ENCODE assay signal across 20 cellular contexts in the genomic region with DNA sequence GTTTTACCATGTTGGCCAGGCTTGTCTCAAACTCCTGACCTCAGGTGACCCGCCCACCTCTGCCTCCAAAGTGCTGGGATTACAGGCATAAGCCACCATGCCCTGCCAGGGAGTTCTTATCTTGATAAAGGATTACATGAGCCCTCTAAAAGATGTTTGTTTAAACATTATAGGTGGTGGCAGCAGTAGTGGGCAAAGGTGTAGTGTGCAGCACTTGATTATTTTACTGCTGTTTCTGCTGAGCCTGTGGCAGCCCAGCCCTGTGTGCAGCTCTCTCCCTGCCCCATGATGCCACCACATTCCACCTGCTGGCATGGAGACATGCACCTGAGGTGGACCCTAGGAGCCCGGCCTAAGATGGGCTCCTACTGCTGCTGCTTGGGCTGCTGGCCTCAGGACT. TPM values are rescaled to one million over a fixed set of nuclear protein-coding genes. Genes with fewer than 3 reads are reported as not detected.
A peak's percentile ranks its signal among the peaks of the same experiment; 100 is the strongest.
DNase-seq lines count a peak whose midpoint lies in the region; ATAC-seq, FAIRE-seq and TF ChIP-seq lines count a peak whose summit lies in the region.
"Had no signal": no experiment of that assay in that cellular context is flagged by ENCODE, and none has a peak within 500 bp of the region (broad histone marks: within the 10 kb centered on the region; RNA-seq: fewer than 3 reads in every experiment).

No MANE protein-coding gene starts in this region.

- H3K9ac ChIP-seq in liver (ENCODE audit: low read depth in 1 of 2, low read length in 2 of 2) (no peak overlapping the region), HepG2 (ENCODE audit: insufficient read depth, low read depth, low read length) (no peak overlapping the region)
- H3K9ac ChIP-seq: GM23248 had no signal

- in situ Hi-C loops in HepG2 (cut with HindIII; ENCODE audit: extremely low pct_ligation_motif_present, low pct_unique_long_range_greater_than_20kb) (no loop called here), transverse colon (cut with MboI; ENCODE audit: low pct_ligation_motif_present in 1 of 4, low pct_unique_long_range_greater_than_20kb in 1 of 4, low sequenced_read_pairs in 3 of 4) (no loop called here)

- H3K9me3 ChIP-seq in liver (ENCODE audit: control insufficient read depth in 4 of 4, low read length in 3 of 4) = peaks cover 27 to 35% (median 32%) of the 10 kb centered on the region in 4 donors
- peaks cover 75% of the 10 kb centered on the region for H3K9me3 ChIP-seq in HepG2 (ENCODE audit: low read length)
- peaks cover 69% of the 10 kb centered on the region for H3K9me3 ChIP-seq in mucosa of descending colon
- peaks cover 6 to 60% of the 10 kb centered on the region in 2 donors for H3K9me3 ChIP-seq in transverse colon
- H3K9me3 ChIP-seq: Caco-2 had no signal

- intact Hi-C loops in HepG2 (cut with micrococcal nuclease; ENCODE audit: unreplicated experiment) = no loop called here
- intact Hi-C loops in mucosa of descending colon (cut with DNase I, micrococcal nuclease) = no loop called here
- intact Hi-C loops in transverse colon (cut with DNase I; ENCODE audit: low total_unique reads) = no loop called here

- H3K4me2 ChIP-seq in HepG2 (ENCODE audit: low read depth, low read length) = no peak overlapping the region

- H3K4me1 ChIP-seq in liver (ENCODE audit: control insufficient read depth in 4 of 4, insufficient read depth in 4 of 4, low read length in 3 of 4) = no peaks in the 10 kb centered on the region
- no peaks in the 10 kb centered on the region for H3K4me1 ChIP-seq in HepG2 (ENCODE audit: insufficient read depth, low read length)
- H3K4me1 ChIP-seq in mucosa of descending colon (ENCODE audit: low read depth) = no peaks in the 10 kb centered on the region
- H3K4me1 ChIP-seq in transverse colon = no peaks in the 10 kb centered on the region
- H3K4me1 ChIP-seq: Caco-2 had no signal

- no peak for TF ChIP-seq RAD21 in liver (IDR thresholded peaks at IDR 0.05)
- TF ChIP-seq RAD21 in HepG2 (CRISPR knock-in tag; IDR thresholded peaks at IDR 0.05) = no peak

- no peaks in the 10 kb centered on the region for H4K20me1 ChIP-seq in HepG2 (ENCODE audit: insufficient read depth, low read length)

- peaks cover 4 to 12% (median 9%) of the 10 kb centered on the region in 4 donors for H3K36me3 ChIP-seq in liver (ENCODE audit: control insufficient read depth in 4 of 4, insufficient read depth in 3 of 4, low read depth in 1 of 4, low read length in 3 of 4)
- H3K36me3 ChIP-seq in HepG2 (replicated peaks in 1 of 2; ENCODE audit: control insufficient read depth in 1 of 2, insufficient read depth in 2 of 2, low read length in 2 of 2) = no peaks in the 10 kb centered on the region
- H3K36me3 ChIP-seq in mucosa of descending colon (ENCODE audit: low read depth) = no peaks in the 10 kb centered on the region
- no peaks in the 10 kb centered on the region for H3K36me3 ChIP-seq in transverse colon

- WGBS in liver = 92% methylated on average over 2 of the region's 2 CpGs
- 0% methylated on average over 1 of the region's 2 CpGs for WGBS in HepG2 (ENCODE audit: low lambda C conversion rate)
- WGBS in transverse colon (ENCODE audit: low coverage in 1 of 2), 2 donors = 73% methylated on average over 2 of the region's 2 CpGs; no CpG with 5 or more reads in 1 of the 2 donors

- CTCF ChIA-PET in HepG2 (lab: Yijun Ruan, JAX; ENCODE audit: low intra/inter-chr PET ratio, low total read pairs) = no interaction called here

- POLR2A ChIA-PET in HepG2 (lab: Yijun Ruan, JAX) = no interaction called here

- DNase-seq in HepG2 (ENCODE audit: low spot score) (no peak), mucosa of descending colon (peak in 2 of 3 donors; percentile 25 to 45), transverse colon (peak; percentile 22), retina (no peak)
- no peak for DNase-seq in activated CD4-positive, alpha-beta T cell treated with anti-CD3 and anti-CD28 coated beads for 1 hour
- DNase-seq: C1 segment of cervical spinal cord; Caco-2; CD4-positive, alpha-beta memory T cell; DMS79; EL; GDM1; GM23248; H7; HCEC 1CT had no signal

- H3K27me3 ChIP-seq in liver (ENCODE audit: control insufficient read depth in 4 of 4, insufficient read depth in 4 of 4, low read length in 3 of 4) (no peaks in the 10 kb centered on the region), HepG2 (ENCODE audit: control insufficient read depth in 1 of 2, insufficient read depth in 2 of 2, low read length in 2 of 2) (no peaks in the 10 kb centered on the region), transverse colon (no peaks in the 10 kb centered on the region)

- H3K4me3 ChIP-seq in liver (ENCODE audit: low read depth in 1 of 3, low read length in 3 of 3) (peak overlapping the region in 2 of 3 donors; percentile 23 to 53), HepG2 (replicated peaks in 1 of 3; ENCODE audit: insufficient read depth in 1 of 3, low read depth in 2 of 3, low read length in 3 of 3) (no peak overlapping the region), mucosa of descending colon (no peak overlapping the region), transverse colon (no peak overlapping the region)
- H3K4me3 ChIP-seq: GM12878, GM23248 had no signal

- H3K27ac ChIP-seq in liver (ENCODE audit: low read depth in 1 of 2, low read length in 2 of 2) = no peak overlapping the region
- no peak overlapping the region for H3K27ac ChIP-seq in HepG2 (ENCODE audit: extremely low read length, insufficient read depth, low read length)
- H3K27ac ChIP-seq in transverse colon = peak overlapping the region in 1 of 4 donors; percentile 29
- H3K27ac ChIP-seq: 22Rv1, GM23248 had no signal

- no peaks in the 10 kb centered on the region for H3K79me2 ChIP-seq in HepG2 (ENCODE audit: insufficient read depth, low read length)

- no peak for FAIRE-seq in HepG2 (lab: Jason Lieb, UNC)
- FAIRE-seq: A204.1, GM12878, GM19239, H1 had no signal

- TF ChIP-seq CTCF in liver (IDR thresholded peaks at IDR 0.05; ENCODE audit: low read depth, low read length, missing input control) (no peak), HepG2 (CRISPR knock-in tag; IDR thresholded peaks at IDR 0.05) (no peak), mucosa of descending colon (IDR thresholded peaks at IDR 0.05) (no peak), transverse colon (IDR thresholded peaks at IDR 0.05) (no peak)

- ATAC-seq in HepG2 = no peak
- peak; percentile 92 for ATAC-seq in mucosa of descending colon
- ATAC-seq: GM12878 had no signal

- BruUV-seq in HepG2 (replicated peaks; lab: Mats Ljungman, UMichigan) = no TSS peak

- no peak overlapping the region for H2AFZ ChIP-seq in HepG2 (ENCODE audit: low read length)
- H2AFZ ChIP-seq: GM23248 had no signal

- TF ChIP-seq POLR2A in HepG2 (IDR thresholded peaks at IDR 0.05; ENCODE audit: insufficient read depth in 1 of 2, low read depth in 2 of 2, low read length in 2 of 2) (no peak), transverse colon (IDR thresholded peaks at IDR 0.05) (no peak)

- TF ChIP-seq EP300 in HepG2 (IDR thresholded peaks at IDR 0.05; ENCODE audit: low read depth in 2 of 2, low read length in 2 of 2) (no peak), HepG2 (CRISPR knock-in tag; IDR thresholded peaks at IDR 0.05; ENCODE audit: borderline replicate concordance) (no peak), transverse colon (IDR thresholded peaks at IDR 0.05; ENCODE audit: low read depth) (no peak)

TF ChIP-seq in liver, 16 proteins besides CTCF, POLR2A, EP300 and RAD21 (continues in another document):
- TF ChIP-seq MAX (IDR thresholded peaks at IDR 0.05) (no peak), HNF4A (conservative IDR thresholded peaks at IDR 0.05) (no peak), RXRA (IDR thresholded peaks at IDR 0.05) (no peak), NR2F2 (IDR thresholded peaks at IDR 0.05) (no peak), GABPA (IDR thresholded peaks at IDR 0.05 in 1 of 2, conservative IDR thresholded peaks at IDR 0.05 in 1 of 2) (no peak), FOXA1 (IDR thresholded peaks at IDR 0.05) (no peak)

TF ChIP-seq in HepG2, 621 proteins besides CTCF, POLR2A, EP300 and RAD21 (continues in another document):
- TF ChIP-seq ZFYVE20 (CRISPR knock-in tag; IDR thresholded peaks at IDR 0.05; ENCODE audit: borderline replicate concordance, low read depth) = no peak
- TF ChIP-seq, protein P1, sequence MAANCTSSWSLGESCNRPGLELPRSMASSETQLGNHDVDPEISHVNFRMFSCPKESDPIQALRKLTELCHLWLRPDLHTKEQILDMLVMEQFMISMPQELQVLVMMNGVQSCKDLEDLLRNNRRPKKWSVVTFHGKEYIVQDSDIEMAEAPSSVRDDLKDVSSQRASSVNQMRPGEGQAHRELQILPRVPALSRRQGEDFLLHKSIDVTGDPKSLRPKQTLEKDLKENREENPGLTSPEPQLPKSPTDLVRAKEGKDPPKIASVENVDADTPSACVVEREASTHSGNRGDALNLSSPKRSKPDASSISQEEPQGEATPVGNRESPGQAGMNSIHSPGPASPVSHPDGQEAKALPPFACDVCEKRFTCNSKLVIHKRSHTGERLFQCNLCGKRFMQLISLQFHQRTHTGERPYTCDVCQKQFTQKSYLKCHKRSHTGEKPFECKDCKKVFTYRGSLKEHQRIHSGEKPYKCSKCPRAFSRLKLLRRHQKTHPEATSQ (CRISPR knock-in tag; IDR thresholded peaks at IDR 0.05; ENCODE audit: borderline replicate concordance) = no peak

RNA-seq across cellular contexts. Expression of gene ZNF429, which starts 54.0 kb away (rescaled TPM):
- total RNA-seq in liver = 10 to 100 TPM in 1 of 2 donors, 1 to 10 TPM in 1; 7.4 to 10.1 TPM
- polyA plus RNA-seq in liver = 1 to 10 TPM; 4.0 to 9.4 TPM
- 3.3 and 5.9 TPM in 2 replicates for total RNA-seq in HepG2 (2016; rRNA removed; fragmentation: Illumina TruSeq; extraction: Trizol)
- 1.6 and 1.7 TPM in 2 replicates for total RNA-seq in HepG2 (2016; cell fraction: cytosol; rRNA removed; fragmentation: Illumina TruSeq; extraction: Trizol; ENCODE audit: low read depth)
- 4.3 and 4.7 TPM in 2 replicates for total RNA-seq in HepG2 (2016; cell fraction: insoluble cytoplasmic fraction; rRNA removed; fragmentation: Illumina TruSeq; extraction: Trizol)
- 5.2 and 5.4 TPM in 2 replicates for total RNA-seq in HepG2 (2016; cell fraction: membrane; rRNA removed; fragmentation: Illumina TruSeq; extraction: Trizol)
- 5.0 and 5.5 TPM in 2 replicates for total RNA-seq in HepG2 (2016; cell fraction: nucleus; rRNA removed; fragmentation: Illumina TruSeq; extraction: Trizol)
- polyA plus RNA-seq in HepG2 (2011; rRNA removed) = 3.2 and 3.4 TPM in 2 replicates
- polyA plus RNA-seq in HepG2 (2011; cell fraction: cytosol; rRNA removed) = 2.7 and 3.3 TPM in 2 replicates
- polyA plus RNA-seq in HepG2 (2011; cell fraction: nucleus; rRNA removed) = 4.4 and 5.2 TPM in 2 replicates
- 1.8 and 2.8 TPM in 2 replicates for polyA plus RNA-seq in HepG2 (2012)
- 1.7 and 1.8 TPM in 2 replicates for polyA plus RNA-seq in HepG2 (2016; cell fraction: cytosol; fragmentation: Illumina TruSeq; extraction: Trizol; ENCODE audit: low read depth)
- polyA plus RNA-seq in HepG2 (2016; cell fraction: insoluble cytoplasmic fraction; fragmentation: Illumina TruSeq; extraction: Trizol; ENCODE audit: low read depth) = 3.7 and 4.1 TPM in 2 replicates
- polyA plus RNA-seq in HepG2 (2016; cell fraction: membrane; fragmentation: Illumina TruSeq; extraction: Trizol; ENCODE audit: low read depth) = 3.3 and 3.7 TPM in 2 replicates
- polyA plus RNA-seq in HepG2 (2016; cell fraction: nucleus; fragmentation: Illumina TruSeq; extraction: Trizol; ENCODE audit: insufficient read depth, low read depth) = 3.6 and 4.8 TPM in 2 replicates
- polyA minus RNA-seq in HepG2 (2011; rRNA and poly(A)+ RNA removed; ENCODE audit: low replicate concordance) = 5.1 TPM in 1 of 2 replicates, not detected in the other
- 1.8 and 2.8 TPM in 2 replicates for polyA minus RNA-seq in HepG2 (2011; cell fraction: cytosol; rRNA and poly(A)+ RNA removed)
- 9.9 and 11.6 TPM in 2 replicates for polyA minus RNA-seq in HepG2 (2011; cell fraction: nucleus; rRNA and poly(A)+ RNA removed)
- total RNA-seq in mucosa of descending colon = 10 to 100 TPM; 16.5 to 18.7 (median 16.6) TPM
- total RNA-seq in transverse colon = 10 to 100 TPM; 13.5 to 47.0 (median 18.2) TPM

Comparison
In these comparisons a context has a peak if more than half of its experiments do, and no peak if none do; other contexts are left out.
1. H3K4me3 ChIP-seq: peak in liver (2 of 3); none in HepG2 (0 of 3), mucosa of descending colon (single experiment) and transverse colon (0 of 4).
2. DNase-seq: peak in mucosa of descending colon (2 of 3) and transverse colon (single experiment); none in HepG2 (single experiment), activated CD4-positive, alpha-beta T cell treated with anti-CD3 and anti-CD28 coated beads for 1 hour (single experiment) and retina (single experiment).